ENCODE assay signal across 16 cellular contexts in the genomic region with DNA sequence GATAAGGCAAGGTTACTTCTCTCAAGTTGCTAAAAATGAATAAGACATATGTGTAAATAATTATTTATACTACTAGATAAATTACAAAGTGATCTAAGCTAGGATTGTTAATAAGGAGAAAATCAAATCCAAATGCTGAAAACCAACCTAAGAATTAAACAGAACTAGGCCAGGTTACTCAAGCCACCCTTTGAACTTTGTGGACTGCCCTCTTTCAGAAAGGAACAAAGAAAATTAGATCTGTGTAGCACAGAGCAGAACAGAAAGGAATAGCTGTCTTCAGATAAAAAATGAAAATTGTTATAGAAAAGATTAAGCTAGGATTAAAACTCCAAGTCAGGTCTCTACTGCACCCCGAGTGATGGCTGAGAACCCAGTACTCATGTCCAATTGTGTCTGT.
DNase-seq lines count a peak whose midpoint lies in the region; ATAC-seq and TF ChIP-seq lines count a peak whose summit lies in the region.
"Had no signal": no experiment of that assay in that cellular context is flagged by ENCODE, and none has a peak within 500 bp of the region (broad histone marks: within the 10 kb centered on the region; RNA-seq: fewer than 3 reads in every experiment).

No MANE protein-coding gene starts in this region.

- no peaks in the 10 kb centered on the region for H3K36me3 ChIP-seq in liver (ENCODE audit: control insufficient read depth in 4 of 4, insufficient read depth in 3 of 4, low read depth in 1 of 4, low read length in 3 of 4)
- H3K36me3 ChIP-seq in neuronal stem cell (replicated peaks in 1 of 2; ENCODE audit: control insufficient read depth in 2 of 2, insufficient read depth in 2 of 2, low read length in 2 of 2) = no peaks in the 10 kb centered on the region
- H3K36me3 ChIP-seq: BLaER1 treated with 17β-estradiol and CSF1 and Interleukin-3, amounts not matched to agents 10 nM and 100 nM had no signal

- no peaks in the 10 kb centered on the region for H3K79me1 ChIP-seq in neuronal stem cell (ENCODE audit: low read depth, low read length)

- H3K27me3 ChIP-seq in liver (ENCODE audit: control insufficient read depth in 4 of 4, insufficient read depth in 4 of 4, low read length in 3 of 4) (no peaks in the 10 kb centered on the region), neuronal stem cell (ENCODE audit: control insufficient read depth in 3 of 3, insufficient read depth in 3 of 3, low read depth in 1 of 3, low read length in 3 of 3) (no peaks in the 10 kb centered on the region), right cardiac atrium (ENCODE audit: control insufficient read depth, insufficient read depth) (no peaks in the 10 kb centered on the region)
- H3K27me3 ChIP-seq: BLaER1 treated with 17β-estradiol and CSF1 and Interleukin-3, amounts not matched to agents 10 nM and 100 nM had no signal

- H3K9me3 ChIP-seq in liver (ENCODE audit: control insufficient read depth in 4 of 4, low read length in 3 of 4) = no peaks in the 10 kb centered on the region
- no peaks in the 10 kb centered on the region for H3K9me3 ChIP-seq in neuronal stem cell (replicated peaks in 1 of 2; ENCODE audit: control insufficient read depth in 2 of 2, insufficient read depth in 1 of 2, low read depth in 1 of 2, low read length in 2 of 2)
- no peaks in the 10 kb centered on the region for H3K9me3 ChIP-seq in right cardiac atrium (ENCODE audit: control insufficient read depth, low read length)
- H3K9me3 ChIP-seq: A549; BLaER1 treated with 17β-estradiol and CSF1 and Interleukin-3, amounts not matched to agents 10 nM and 100 nM; Caco-2 had no signal

- no peak overlapping the region for H3K4ac ChIP-seq in neuronal stem cell (ENCODE audit: low read length)

- WGBS in liver = 92% methylated on average over 1 of the region's 1 CpG
- no CpG with 5 or more reads among the region's 1 CpG for WGBS in neuronal stem cell (ENCODE audit: extremely low coverage in 2 of 2, insufficient read length in 2 of 2, insufficient replicate concordance in 1 of 2), 2 donors
- 95% methylated on average over 1 of the region's 1 CpG for WGBS in right cardiac atrium

- intact Hi-C loops in right cardiac atrium (cut with DNase I) = no loop called here

- H3K14ac ChIP-seq in neuronal stem cell (ENCODE audit: low read length) = no peak overlapping the region

- no peak overlapping the region for H3K23ac ChIP-seq in neuronal stem cell (ENCODE audit: low read depth, low read length, poor library complexity)

- no peak overlapping the region for H3K27ac ChIP-seq in liver (ENCODE audit: low read depth in 1 of 2, low read length in 2 of 2)
- no peak overlapping the region for H3K27ac ChIP-seq in neuronal stem cell (replicated peaks; ENCODE audit: low read length)
- no peak overlapping the region for H3K27ac ChIP-seq in right cardiac atrium (ENCODE audit: low read length)
- H3K27ac ChIP-seq: 22Rv1; A549; BLaER1 treated with 17β-estradiol and CSF1 and Interleukin-3, amounts not matched to agents 10 nM and 100 nM; C4-2B had no signal

- H3K4me2 ChIP-seq in neuronal stem cell (ENCODE audit: insufficient read depth, low read length, poor library complexity, severe bottlenecking) = no peak overlapping the region
- H3K4me2 ChIP-seq: A549; BLaER1 treated with 17β-estradiol and CSF1 and Interleukin-3, amounts not matched to agents 10 nM and 100 nM had no signal

- no peak overlapping the region for H2BK5ac ChIP-seq in neuronal stem cell (ENCODE audit: low read length)

- no peak for TF ChIP-seq CTCF in liver (IDR thresholded peaks at IDR 0.05; ENCODE audit: low read depth, low read length, missing input control)

- ATAC-seq in left lobe of liver (peak; percentile 75), right cardiac atrium (no peak)
- ATAC-seq: A549; CD8-positive, alpha-beta T cell had no signal

- no peak overlapping the region for H2AK5ac ChIP-seq in neuronal stem cell (ENCODE audit: low read depth, low read length)

- H4K91ac ChIP-seq in neuronal stem cell (ENCODE audit: low read depth, low read length, poor library complexity) = no peak overlapping the region

- no peak for DNase-seq in left lobe of liver (ENCODE audit: low spot score)
- no peak for DNase-seq in neuronal stem cell (ENCODE audit: low spot score)
- DNase-seq in right cardiac atrium = no peak
- no peak for DNase-seq in mesenteric fat pad (ENCODE audit: low spot score)
- DNase-seq: AML-193; Caco-2; Calu3; CD4-positive, alpha-beta T cell; CD8-positive, alpha-beta T cell; DMS79 treated with DMSO at 0.1 percent for 48 hours; GF-D8 had no signal

- no peak overlapping the region for H2BK12ac ChIP-seq in neuronal stem cell (ENCODE audit: low read length)

- peak overlapping the region; percentile 16 for H2AFZ ChIP-seq in neuronal stem cell (ENCODE audit: low read length)

- H3K4me1 ChIP-seq in liver (ENCODE audit: control insufficient read depth in 4 of 4, insufficient read depth in 4 of 4, low read length in 3 of 4) = peaks cover 0 to 17% (median 10%) of the 10 kb centered on the region in 4 donors
- peaks cover 12 to 28% of the 10 kb centered on the region in 2 donors for H3K4me1 ChIP-seq in neuronal stem cell (ENCODE audit: control insufficient read depth in 2 of 2, insufficient read depth in 1 of 2, low read depth in 1 of 2, low read length in 2 of 2)
- H3K4me1 ChIP-seq in right cardiac atrium (ENCODE audit: control insufficient read depth, insufficient read depth, low read length) = no peaks in the 10 kb centered on the region
- H3K4me1 ChIP-seq: A549 had no signal

- no peak overlapping the region for H2BK120ac ChIP-seq in neuronal stem cell (ENCODE audit: low read depth, low read length)

- no peak overlapping the region for H3K18ac ChIP-seq in neuronal stem cell (ENCODE audit: low read length)

- H4K8ac ChIP-seq in neuronal stem cell (ENCODE audit: low read depth, low read length) = no peak overlapping the region

- peak; percentile 7 to 32 for TF ChIP-seq RAD21 in liver (IDR thresholded peaks at IDR 0.05)

- H3K9ac ChIP-seq in liver (ENCODE audit: low read depth in 1 of 2, low read length in 2 of 2) (no peak overlapping the region), neuronal stem cell (ENCODE audit: low read depth, low read length, poor library complexity) (no peak overlapping the region)
- H3K9ac ChIP-seq: BLaER1 treated with 17β-estradiol and CSF1 and Interleukin-3, amounts not matched to agents 10 nM and 100 nM had no signal

- no peak overlapping the region for H2BK15ac ChIP-seq in neuronal stem cell (ENCODE audit: low read length)

- H3K4me3 ChIP-seq in liver (ENCODE audit: low read depth in 1 of 3, low read length in 3 of 3) (no peak overlapping the region), neuronal stem cell (ENCODE audit: low read length in 2 of 2) (no peak overlapping the region), right cardiac atrium (ENCODE audit: low read length) (no peak overlapping the region)
- H3K4me3 ChIP-seq: A549; BLaER1 treated with 17β-estradiol and CSF1 and Interleukin-3, amounts not matched to agents 10 nM and 100 nM had no signal

TF ChIP-seq in liver, 16 proteins besides CTCF, POLR2A, EP300 and RAD21:
- TF ChIP-seq GABPA (IDR thresholded peaks at IDR 0.05 in 1 of 2, conservative IDR thresholded peaks at IDR 0.05 in 1 of 2) = no peak
- TF ChIP-seq HNF4G (IDR thresholded peaks at IDR 0.05) = no peak
- TF ChIP-seq ZBTB33 (IDR thresholded peaks at IDR 0.05) = no peak
- TF ChIP-seq, protein P1, sequence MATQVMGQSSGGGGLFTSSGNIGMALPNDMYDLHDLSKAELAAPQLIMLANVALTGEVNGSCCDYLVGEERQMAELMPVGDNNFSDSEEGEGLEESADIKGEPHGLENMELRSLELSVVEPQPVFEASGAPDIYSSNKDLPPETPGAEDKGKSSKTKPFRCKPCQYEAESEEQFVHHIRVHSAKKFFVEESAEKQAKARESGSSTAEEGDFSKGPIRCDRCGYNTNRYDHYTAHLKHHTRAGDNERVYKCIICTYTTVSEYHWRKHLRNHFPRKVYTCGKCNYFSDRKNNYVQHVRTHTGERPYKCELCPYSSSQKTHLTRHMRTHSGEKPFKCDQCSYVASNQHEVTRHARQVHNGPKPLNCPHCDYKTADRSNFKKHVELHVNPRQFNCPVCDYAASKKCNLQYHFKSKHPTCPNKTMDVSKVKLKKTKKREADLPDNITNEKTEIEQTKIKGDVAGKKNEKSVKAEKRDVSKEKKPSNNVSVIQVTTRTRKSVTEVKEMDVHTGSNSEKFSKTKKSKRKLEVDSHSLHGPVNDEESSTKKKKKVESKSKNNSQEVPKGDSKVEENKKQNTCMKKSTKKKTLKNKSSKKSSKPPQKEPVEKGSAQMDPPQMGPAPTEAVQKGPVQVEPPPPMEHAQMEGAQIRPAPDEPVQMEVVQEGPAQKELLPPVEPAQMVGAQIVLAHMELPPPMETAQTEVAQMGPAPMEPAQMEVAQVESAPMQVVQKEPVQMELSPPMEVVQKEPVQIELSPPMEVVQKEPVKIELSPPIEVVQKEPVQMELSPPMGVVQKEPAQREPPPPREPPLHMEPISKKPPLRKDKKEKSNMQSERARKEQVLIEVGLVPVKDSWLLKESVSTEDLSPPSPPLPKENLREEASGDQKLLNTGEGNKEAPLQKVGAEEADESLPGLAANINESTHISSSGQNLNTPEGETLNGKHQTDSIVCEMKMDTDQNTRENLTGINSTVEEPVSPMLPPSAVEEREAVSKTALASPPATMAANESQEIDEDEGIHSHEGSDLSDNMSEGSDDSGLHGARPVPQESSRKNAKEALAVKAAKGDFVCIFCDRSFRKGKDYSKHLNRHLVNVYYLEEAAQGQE (IDR thresholded peaks at IDR 0.05) = no peak
- peak; percentile 86 to 88 for TF ChIP-seq HNF4A (conservative IDR thresholded peaks at IDR 0.05)
- no peak for TF ChIP-seq FOXA1 (IDR thresholded peaks at IDR 0.05)
- no peak for TF ChIP-seq YY1 (IDR thresholded peaks at IDR 0.05)
- no peak for TF ChIP-seq FOXA2 (IDR thresholded peaks at IDR 0.05)
- TF ChIP-seq SP1 (IDR thresholded peaks at IDR 0.05) = peak; percentile 46
- peak; percentile 33 to 45 for TF ChIP-seq RXRA (IDR thresholded peaks at IDR 0.05)
- TF ChIP-seq JUND (IDR thresholded peaks at IDR 0.05) = peak in 1 of 2 donors; percentile 20
- TF ChIP-seq EGR1 (IDR thresholded peaks at IDR 0.05; ENCODE audit: low read depth in 2 of 2) = no peak
